1 cellular context compared by ENCODE assay signal in the genomic region with DNA sequence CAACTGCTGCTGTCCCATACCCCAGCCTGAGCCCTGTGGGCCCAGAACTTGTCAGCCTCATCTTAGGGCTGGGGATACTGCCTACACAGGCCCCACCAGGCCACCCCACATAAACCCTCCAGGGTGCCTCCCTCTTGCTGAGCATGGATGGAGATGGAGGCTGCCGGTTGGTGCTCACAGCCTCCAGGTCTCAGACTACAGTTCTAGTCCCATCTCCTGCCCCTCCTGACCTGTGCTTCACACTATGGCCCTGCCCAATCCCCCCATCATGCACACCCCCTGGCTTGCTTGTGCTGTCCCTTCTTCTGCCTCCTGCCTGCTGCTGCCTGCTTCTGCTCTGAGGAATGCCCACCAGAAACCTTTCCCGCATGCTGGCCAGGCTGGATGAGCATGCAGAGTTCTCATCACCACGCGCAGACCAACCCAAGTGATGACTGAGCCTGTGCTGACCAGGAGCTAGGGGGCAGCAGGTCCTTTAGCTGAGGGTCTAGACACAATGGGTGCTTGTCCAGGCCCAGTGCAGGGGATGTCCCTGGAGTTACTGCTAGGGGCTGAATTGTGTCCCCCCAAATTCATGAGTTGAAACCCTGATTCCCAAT.
TF ChIP-seq lines count a peak whose summit lies in the region.

No MANE protein-coding gene starts in this region.

TF ChIP-seq in H1, 55 proteins besides CTCF, POLR2A, EP300 and RAD21:
- TF ChIP-seq SP4 (IDR thresholded peaks at IDR 0.05; ENCODE audit: low read length) = no peak
- TF ChIP-seq SIRT6 (IDR thresholded peaks at IDR 0.05; ENCODE audit: low read length) = no peak
- TF ChIP-seq NRF1 (IDR thresholded peaks at IDR 0.05; ENCODE audit: low read depth, low read length) = no peak
TF ChIP-seq in H1: peak in this region for 0.
